ENCODE assay signal across 26 cellular contexts in the genomic region with DNA sequence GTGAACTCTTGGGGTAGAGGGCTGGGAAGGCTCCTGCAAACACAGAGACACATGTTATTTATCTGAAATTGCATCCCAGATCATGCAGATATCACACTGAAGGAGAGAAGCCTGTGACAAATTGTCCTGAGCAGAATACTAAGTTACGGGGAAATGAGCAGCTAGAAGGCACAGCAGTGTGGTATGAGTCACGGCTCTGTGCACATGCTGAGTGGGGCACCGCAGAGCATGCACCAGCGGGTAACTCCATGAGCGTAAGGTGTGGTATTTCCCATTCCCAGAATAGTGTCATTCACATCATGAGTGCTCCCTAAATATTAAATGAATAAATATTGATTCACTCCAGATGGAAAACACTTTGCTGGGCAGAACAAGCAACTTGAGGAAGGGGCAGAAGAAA. TPM values are rescaled to one million over a fixed set of nuclear protein-coding genes. Genes with fewer than 3 reads are reported as not detected.
A peak's percentile ranks its signal among the peaks of the same experiment; 100 is the strongest.
DNase-seq lines count a peak whose midpoint lies in the region; ATAC-seq and TF ChIP-seq lines count a peak whose summit lies in the region.
"Had no signal": no experiment of that assay in that cellular context is flagged by ENCODE, and none has a peak within 500 bp of the region (broad histone marks: within the 10 kb centered on the region; RNA-seq: fewer than 3 reads in every experiment).

No MANE protein-coding gene starts in this region.

- no peaks in the 10 kb centered on the region for H3K9me2 ChIP-seq in Karpas-422 (replicated peaks; ENCODE audit: insufficient read depth, low read length)

- H2AFZ ChIP-seq in Karpas-422 (ENCODE audit: low read length): no peak overlapping the region
- H2AFZ ChIP-seq: neural progenitor cell had no signal

- no peaks in the 10 kb centered on the region for H3K27me3 ChIP-seq in BLaER1 treated with 17β-estradiol and CSF1 and Interleukin-3, amounts not matched to agents 10 nM and 100 nM
- H3K27me3 ChIP-seq in Karpas-422 (ENCODE audit: low read length): no peaks in the 10 kb centered on the region
- H3K27me3 ChIP-seq in lung (ENCODE audit: control insufficient read depth, insufficient read depth): no peaks in the 10 kb centered on the region
- H3K27me3 ChIP-seq: brain microvascular endothelial cell, neural progenitor cell, uterus had no signal

- POLR2A ChIA-PET in activated B cell treated with CpG ODN at 0.5 μM for 24 hours (lab: Charles Lee): interaction anchor here (0.6 to 2.8 kb wide), 5 partner anchors 8 to 103 kb away, joined by 3 to 7 read pairs (median 5); a partner anchor contains a TSS

- DNase-seq in Karpas-422: peak; percentile 65
- DNase-seq in activated B cell treated with CpG ODN at 0.5 μM for 24 hours: no peak
- DNase-seq in lung (ENCODE audit: low spot score): no peak
- DNase-seq in DMS153 treated with DMSO at 0.1 percent for 48 hours (lab: John Stamatoyannopoulos, UW; ENCODE audit: unreplicated experiment): no peak
- no peak for DNase-seq in NCI-H69 (lab: John Stamatoyannopoulos, UW)
- DNase-seq: activated CD4-positive, alpha-beta T cell treated with anti-CD3 and anti-CD28 coated beads, Interleukin-2, amount 10 ng/mL, durations not matched to agents 7 days and 5 days; activated CD8-positive, alpha-beta memory T cell treated with anti-CD3 and anti-CD28 coated beads, Interleukin-2, amount 50 U/mL, for 4 hours; brain microvascular endothelial cell; CD4-positive, alpha-beta memory T cell; cortex of kidney; DMS79 treated with DMSO at 0.1 percent for 48 hours; hippocampal formation; KG1; NCI-H1417; NCI-H2171; stimulated activated CD4-positive, alpha-beta T cell treated with anti-CD3 and anti-CD28 coated beads, Interleukin-4, amount 100 ng/mL, for 1 hour; uterus had no signal

- H3K4me3 Mint-ChIP-seq in activated B cell treated with CpG ODN at 0.5 μM for 24 hours: peak overlapping the region; percentile 49
- H3K4me3 Mint-ChIP-seq: activated CD4-positive, alpha-beta T cell treated with anti-CD3 and anti-CD28 coated beads, Interleukin-2, amount 10 ng/mL, durations not matched to agents 7 days and 5 days; CD4-positive, alpha-beta memory T cell; neural progenitor cell had no signal

- H3K27ac Mint-ChIP-seq in activated B cell treated with CpG ODN at 0.5 μM for 24 hours: peak overlapping the region; percentile 84
- H3K27ac Mint-ChIP-seq: activated CD4-positive, alpha-beta T cell treated with anti-CD3 and anti-CD28 coated beads, Interleukin-2, amount 10 ng/mL, durations not matched to agents 7 days and 5 days; CD4-positive, alpha-beta memory T cell; neural progenitor cell had no signal

- ATAC-seq in activated B cell treated with CpG ODN at 0.5 μM for 24 hours (ENCODE audit: low read depth) (peak; percentile 97), lung (ENCODE audit: insufficient read depth, low FRiP score) (peak; percentile 53), GM19324 (IDR thresholded peaks at IDR 0.05; ENCODE audit: low FRiP score, unreplicated experiment) (no peak), GM18517 (IDR thresholded peaks at IDR 0.05; ENCODE audit: unreplicated experiment) (no peak)

- H4K20me1 ChIP-seq in BLaER1 treated with 17β-estradiol and CSF1 and Interleukin-3, amounts not matched to agents 10 nM and 100 nM: no peaks in the 10 kb centered on the region
- H4K20me1 ChIP-seq in Karpas-422 (ENCODE audit: insufficient read depth, low read depth, low read length): no peaks in the 10 kb centered on the region

- H3K36me3 ChIP-seq in BLaER1 treated with 17β-estradiol and CSF1 and Interleukin-3, amounts not matched to agents 10 nM and 100 nM: peaks cover 0 to under 1% (median 0%) of the 10 kb centered on the region in 11 experiments; a peak in 1 of 22 replicates
- H3K36me3 ChIP-seq in Karpas-422 (ENCODE audit: insufficient read depth, low read length) (peaks cover 76% of the 10 kb centered on the region), lung (ENCODE audit: control insufficient read depth in 2 of 2, insufficient read depth in 2 of 2, low read length in 2 of 2) (no peaks in the 10 kb centered on the region)
- H3K36me3 ChIP-seq: brain microvascular endothelial cell, neural progenitor cell, prostate gland, uterus had no signal

- H3K27ac ChIP-seq in BLaER1 treated with 17β-estradiol and CSF1 and Interleukin-3, amounts not matched to agents 10 nM and 100 nM: no peak overlapping the region
- H3K27ac ChIP-seq in Karpas-422 (ENCODE audit: low read length) (peak overlapping the region; percentile 82), lung (ENCODE audit: low read depth in 1 of 2, low read length in 1 of 2) (no peak overlapping the region)
- H3K27ac ChIP-seq: brain microvascular endothelial cell, neural progenitor cell, prostate gland, uterus had no signal

- H3K4me1 Mint-ChIP-seq in activated B cell treated with CpG ODN at 0.5 μM for 24 hours: peaks cover 56% of the 10 kb centered on the region
- H3K4me1 Mint-ChIP-seq: activated CD4-positive, alpha-beta T cell treated with anti-CD3 and anti-CD28 coated beads, Interleukin-2, amount 10 ng/mL, durations not matched to agents 7 days and 5 days; CD4-positive, alpha-beta memory T cell; neural progenitor cell had no signal

- intact Hi-C loops in activated B cell treated with CpG ODN at 0.5 μM for 24 hours (cut with micrococcal nuclease): loop anchor here (1.0 kb wide), 1 partner anchor 8 kb away; no protein-coding TSS in a partner anchor

- TF ChIP-seq CTCF in activated B cell treated with CpG ODN at 0.5 μM for 24 hours (IDR thresholded peaks at IDR 0.05) (no peak), lung (IDR thresholded peaks at IDR 0.05; ENCODE audit: control extremely low read depth, extremely low read depth) (no peak)

- no peak overlapping the region for H3K4me3 ChIP-seq in BLaER1 treated with 17β-estradiol and CSF1 and Interleukin-3, amounts not matched to agents 10 nM and 100 nM
- H3K4me3 ChIP-seq in Karpas-422 (ENCODE audit: low read length) (no peak overlapping the region), lung (no peak overlapping the region)
- H3K4me3 ChIP-seq: neural progenitor cell, prostate gland, smooth muscle cell, uterus had no signal

- 0 out of 2 replicates have a peak, but pooled peaks cover 4% of the 10 kb centered on the region for H3K79me2 ChIP-seq in Karpas-422 (ENCODE audit: low read length)

- no peak overlapping the region for H3K9ac ChIP-seq in BLaER1 treated with 17β-estradiol and CSF1 and Interleukin-3, amounts not matched to agents 10 nM and 100 nM
- peak overlapping the region; percentile 46 for H3K9ac ChIP-seq in Karpas-422 (ENCODE audit: low read length)
- H3K9ac ChIP-seq: neural progenitor cell had no signal

- no peaks in the 10 kb centered on the region for H3K27me3 Mint-ChIP-seq in activated B cell treated with CpG ODN at 0.5 μM for 24 hours
- H3K27me3 Mint-ChIP-seq: CD4-positive, alpha-beta memory T cell had no signal

- 70 to 91% methylated on average over 5 of the region's 5 CpGs for WGBS in lung, 2 donors

- CTCF ChIA-PET in activated B cell treated with CpG ODN at 0.5 μM for 24 hours (lab: Charles Lee): interaction anchor here (0.6 to 1.3 kb wide), 3 partner anchors 21 to 218 kb away, joined by 3 to 4 read pairs (median 3); no protein-coding TSS in a partner anchor

- H3K4me2 ChIP-seq in BLaER1 treated with 17β-estradiol and CSF1 and Interleukin-3, amounts not matched to agents 10 nM and 100 nM: peak overlapping the region in 6 of 11 experiments; percentile 4 to 45 (median 14); a peak in 6 of 22 replicates
- peak overlapping the region; percentile 36 for H3K4me2 ChIP-seq in Karpas-422 (ENCODE audit: low read depth, low read length, poor library complexity, severe bottlenecking)
- H3K4me2 ChIP-seq: neural progenitor cell, smooth muscle cell had no signal

- H3K9me3 Mint-ChIP-seq in activated B cell treated with CpG ODN at 0.5 μM for 24 hours: peaks cover 7% of the 10 kb centered on the region

- peaks cover 81% of the 10 kb centered on the region for H3K36me3 Mint-ChIP-seq in activated B cell treated with CpG ODN at 0.5 μM for 24 hours (ENCODE audit: low read depth)
- H3K36me3 Mint-ChIP-seq: CD4-positive, alpha-beta memory T cell; neural progenitor cell had no signal

- H3K4me1 ChIP-seq in BLaER1 treated with 17β-estradiol and CSF1 and Interleukin-3, amounts not matched to agents 10 nM and 100 nM: peaks cover 0 to 6% (median 0%) of the 10 kb centered on the region in 10 experiments; a peak in 6 of 20 replicates
- H3K4me1 ChIP-seq in Karpas-422 (ENCODE audit: low read length) (peaks cover 54% of the 10 kb centered on the region), lung (ENCODE audit: control insufficient read depth in 2 of 2, insufficient read depth in 2 of 2, low read length in 2 of 2) (no peaks in the 10 kb centered on the region)
- H3K4me1 ChIP-seq: neural progenitor cell, prostate gland, uterus had no signal

- H3K9me3 ChIP-seq in BLaER1 treated with 17β-estradiol and CSF1 and Interleukin-3, amounts not matched to agents 10 nM and 100 nM (replicated peaks in 1 of 11): peaks cover 13 to 37% (median 21%) of the 10 kb centered on the region in 11 experiments
- peaks cover 15% of the 10 kb centered on the region; the same call in 1 of the 2 replicates for H3K9me3 ChIP-seq in Karpas-422 (ENCODE audit: low read length)
- peaks cover 2 to 3% of the 10 kb centered on the region in 2 donors for H3K9me3 ChIP-seq in lung (ENCODE audit: control insufficient read depth in 2 of 2, insufficient read depth in 1 of 2, low read length in 1 of 2)
- H3K9me3 ChIP-seq: prostate gland, uterus had no signal

RNA-seq across cellular contexts. Expression of a gene that starts 21.3 kb away (rescaled TPM):
- total RNA-seq in Karpas-422 (2014; rRNA removed; shearing (Covaris generic); ENCODE audit: low replicate concordance): 136 and 168 TPM in 2 replicates
- total RNA-seq in activated B cell treated with CpG ODN at 0.5 μM for 24 hours (48.0 and 51.6 TPM in 2 replicates), lung (1 to 10 TPM in 1 of 2 donors, under 1 TPM in 1; 0.46 to 2.3 TPM)
- 1 to 10 TPM in 1 of 2 donors, under 1 TPM in 1; 0.22 to 1.1 TPM for polyA plus RNA-seq in lung
- total RNA-seq: activated CD4-positive, alpha-beta T cell treated with anti-CD3 and anti-CD28 coated beads, Interleukin-2, amount 10 ng/mL, durations not matched to agents 7 days and 5 days; CD4-positive, alpha-beta memory T cell; fibroblast of villous mesenchyme; prostate gland; smooth muscle cell; subcutaneous adipose tissue had no signal
- polyA plus RNA-seq: AG04450, smooth muscle cell had no signal

RNA-seq across cellular contexts. Expression of a gene that starts 21.7 kb away (rescaled TPM):
- total RNA-seq in Karpas-422 (2014; rRNA removed; shearing (Covaris generic); ENCODE audit: low replicate concordance): 109 and 232 TPM in 2 replicates
- total RNA-seq in activated B cell treated with CpG ODN at 0.5 μM for 24 hours (111 and 138 TPM in 2 replicates), lung (1 to 10 TPM; 3.2 to 3.4 TPM)
- 1 to 10 TPM in 1 of 2 donors, under 1 TPM in 1; 0.26 to 4.2 TPM for polyA plus RNA-seq in lung
- total RNA-seq: CD4-positive, alpha-beta memory T cell; fibroblast of villous mesenchyme; smooth muscle cell had no signal
- polyA plus RNA-seq: AG04450, smooth muscle cell had no signal

RNA-seq across cellular contexts. Expression of a gene that starts 43.4 kb away (rescaled TPM):
- total RNA-seq in Karpas-422 (2014; rRNA removed; shearing (Covaris generic); ENCODE audit: low replicate concordance): 0.43 and 2.0 TPM in 2 replicates
- total RNA-seq in activated B cell treated with CpG ODN at 0.5 μM for 24 hours (0.20 TPM in 1 of 2 replicates, not detected in the other), lung (1 to 10 TPM in 1 of 2 donors, under 1 TPM in 1; 0.17 to 6.1 TPM)
- under 1 TPM; 0.33 to 0.46 TPM for polyA plus RNA-seq in lung
- total RNA-seq: activated CD4-positive, alpha-beta T cell treated with anti-CD3 and anti-CD28 coated beads, Interleukin-2, amount 10 ng/mL, durations not matched to agents 7 days and 5 days; CD4-positive, alpha-beta memory T cell; fibroblast of villous mesenchyme; prostate gland; smooth muscle cell; subcutaneous adipose tissue; uterus had no signal
- polyA plus RNA-seq: AG04450; CD4-positive, alpha-beta memory T cell; smooth muscle cell had no signal

Comparison
In these comparisons a context has a peak if more than half of its experiments do, and no peak if none do; other contexts are left out.
1. ATAC-seq: peak in activated B cell treated with CpG ODN at 0.5 μM for 24 hours (single experiment) and lung (single experiment); none in GM19324 (single experiment) and GM18517 (single experiment).
2. RNA of a gene that starts 21.3 kb away (total RNA-seq): 136 to 168 TPM in Karpas-422 and 48.0 to 51.6 TPM in activated B cell treated with CpG ODN at 0.5 μM for 24 hours; 0.46 to 2.3 TPM in lung; every median in the first group is over 10 times any median in the second.
3. RNA of a gene that starts 21.7 kb away (total RNA-seq): 109 to 232 TPM in Karpas-422 and 111 to 138 TPM in activated B cell treated with CpG ODN at 0.5 μM for 24 hours; 3.2 to 3.4 TPM in lung; every median in the first group is over 10 times any median in the second.